7 cellular contexts compared by ENCODE assay signal in the genomic region with DNA sequence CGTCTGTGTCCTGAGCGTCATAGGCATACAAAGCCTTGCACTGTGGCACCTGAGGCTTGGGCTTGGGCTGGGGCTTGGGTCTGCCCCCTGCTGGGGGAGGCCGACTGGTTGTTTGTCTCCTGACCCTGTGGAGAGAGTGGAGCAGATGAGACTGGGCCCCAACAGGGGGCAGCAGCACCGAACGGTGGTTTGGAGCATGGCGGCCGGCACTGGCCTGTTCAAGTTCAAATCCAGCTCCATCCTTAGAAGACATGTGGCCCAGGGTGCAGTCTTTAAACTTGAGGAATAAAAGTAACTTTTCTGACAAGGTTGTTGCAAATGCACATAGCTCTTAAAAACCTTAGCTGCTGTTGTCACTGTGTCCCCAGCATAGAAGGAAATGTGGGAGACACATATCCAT.
A peak's percentile ranks its signal among the peaks of the same experiment; 100 is the strongest.
DNase-seq lines count a peak whose midpoint lies in the region; ATAC-seq and TF ChIP-seq lines count a peak whose summit lies in the region.

No MANE protein-coding gene starts in this region.

- H3K36me3 Mint-ChIP-seq in activated naive CD8-positive, alpha-beta T cell treated with anti-CD3 and anti-CD28 coated beads, Interleukin-2, amount 50 U/mL, for 24 hours (ENCODE audit: low read depth), result peaks cover 12% of the 10 kb centered on the region

- peaks cover 22% of the 10 kb centered on the region for H3K4me1 Mint-ChIP-seq in activated naive CD8-positive, alpha-beta T cell treated with anti-CD3 and anti-CD28 coated beads, Interleukin-2, amount 50 U/mL, for 24 hours

- peak overlapping the region; percentile 19 for H3K27ac Mint-ChIP-seq in activated naive CD8-positive, alpha-beta T cell treated with anti-CD3 and anti-CD28 coated beads, Interleukin-2, amount 50 U/mL, for 24 hours

- no peaks in the 10 kb centered on the region for H3K27me3 Mint-ChIP-seq in activated naive CD8-positive, alpha-beta T cell treated with anti-CD3 and anti-CD28 coated beads, Interleukin-2, amount 50 U/mL, for 24 hours

- ATAC-seq in HG03103 (IDR thresholded peaks at IDR 0.05; ENCODE audit: low read depth, unreplicated experiment), result peak; percentile 54
- ATAC-seq in activated naive CD8-positive, alpha-beta T cell treated with anti-CD3 and anti-CD28 coated beads, Interleukin-2, amount 50 U/mL, for 24 hours, result peak; percentile 79

- TF ChIP-seq CTCF in GM12875 (IDR thresholded peaks at IDR 0.05; ENCODE audit: borderline replicate concordance, insufficient read depth, low read depth, low read length), result peak; percentile 90

- no peaks in the 10 kb centered on the region for H3K9me3 Mint-ChIP-seq in activated naive CD8-positive, alpha-beta T cell treated with anti-CD3 and anti-CD28 coated beads, Interleukin-2, amount 50 U/mL, for 24 hours

- no peak overlapping the region for H3K4me3 Mint-ChIP-seq in activated naive CD8-positive, alpha-beta T cell treated with anti-CD3 and anti-CD28 coated beads, Interleukin-2, amount 50 U/mL, for 24 hours

- DNase-seq in SKM-1 (lab: John Stamatoyannopoulos, UW; ENCODE audit: unreplicated experiment), result peak; percentile 53
- DNase-seq in activated naive CD8-positive, alpha-beta T cell treated with anti-CD3 and anti-CD28 coated beads, Interleukin-2, amount 50 U/mL, for 24 hours, result peak; percentile 59
- peak; percentile 49 for DNase-seq in iPS DF 4.7 (ENCODE audit: extremely low read depth, low spot score)
- DNase-seq in stimulated activated CD4-positive, alpha-beta T cell treated with anti-CD3 and anti-CD28 coated beads, TNF-alpha, amount 100 ng/mL, for 24 hours (ENCODE audit: low read depth in 3 of 3), result peak; percentile 3 to 53 (median 14)
- DNase-seq in epidermal melanocyte (ENCODE audit: insufficient read length, low spot score), result no peak

- no peak overlapping the region for H3K4me3 ChIP-seq in GM12875 (ENCODE audit: low read depth, low read length)
